1 cellular context compared by ENCODE assay signal in the genomic region with DNA sequence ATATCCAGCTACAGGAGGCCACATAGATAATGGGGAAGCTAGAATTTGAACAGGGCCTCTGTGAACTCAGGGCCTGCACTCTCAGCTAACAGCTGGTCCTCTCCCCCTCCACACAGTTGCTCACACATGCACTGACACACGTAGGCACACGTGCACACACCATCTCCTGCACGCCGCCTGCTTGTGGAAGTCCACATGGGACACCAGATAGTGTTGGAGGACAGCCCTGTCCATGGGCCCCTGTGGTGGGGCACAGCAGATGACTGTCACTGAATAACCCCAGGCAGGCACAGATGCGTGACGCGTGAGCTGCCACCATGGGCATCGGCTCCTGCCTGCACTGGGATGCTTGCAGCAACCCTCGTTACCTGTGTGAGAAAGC.
TF ChIP-seq lines count a peak whose summit lies in the region.

No MANE protein-coding gene starts in this region.

TF ChIP-seq in HepG2, 621 proteins besides CTCF, POLR2A, EP300 and RAD21 (continued from another document and continues in another):
- TF ChIP-seq, protein P1, sequence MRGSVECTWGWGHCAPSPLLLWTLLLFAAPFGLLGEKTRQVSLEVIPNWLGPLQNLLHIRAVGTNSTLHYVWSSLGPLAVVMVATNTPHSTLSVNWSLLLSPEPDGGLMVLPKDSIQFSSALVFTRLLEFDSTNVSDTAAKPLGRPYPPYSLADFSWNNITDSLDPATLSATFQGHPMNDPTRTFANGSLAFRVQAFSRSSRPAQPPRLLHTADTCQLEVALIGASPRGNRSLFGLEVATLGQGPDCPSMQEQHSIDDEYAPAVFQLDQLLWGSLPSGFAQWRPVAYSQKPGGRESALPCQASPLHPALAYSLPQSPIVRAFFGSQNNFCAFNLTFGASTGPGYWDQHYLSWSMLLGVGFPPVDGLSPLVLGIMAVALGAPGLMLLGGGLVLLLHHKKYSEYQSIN (CRISPR knock-in tag; IDR thresholded peaks at IDR 0.05; ENCODE audit: borderline replicate concordance), result no peak
- TF ChIP-seq, protein P2, sequence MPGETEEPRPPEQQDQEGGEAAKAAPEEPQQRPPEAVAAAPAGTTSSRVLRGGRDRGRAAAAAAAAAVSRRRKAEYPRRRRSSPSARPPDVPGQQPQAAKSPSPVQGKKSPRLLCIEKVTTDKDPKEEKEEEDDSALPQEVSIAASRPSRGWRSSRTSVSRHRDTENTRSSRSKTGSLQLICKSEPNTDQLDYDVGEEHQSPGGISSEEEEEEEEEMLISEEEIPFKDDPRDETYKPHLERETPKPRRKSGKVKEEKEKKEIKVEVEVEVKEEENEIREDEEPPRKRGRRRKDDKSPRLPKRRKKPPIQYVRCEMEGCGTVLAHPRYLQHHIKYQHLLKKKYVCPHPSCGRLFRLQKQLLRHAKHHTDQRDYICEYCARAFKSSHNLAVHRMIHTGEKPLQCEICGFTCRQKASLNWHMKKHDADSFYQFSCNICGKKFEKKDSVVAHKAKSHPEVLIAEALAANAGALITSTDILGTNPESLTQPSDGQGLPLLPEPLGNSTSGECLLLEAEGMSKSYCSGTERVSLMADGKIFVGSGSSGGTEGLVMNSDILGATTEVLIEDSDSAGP (CRISPR knock-in tag; IDR thresholded peaks at IDR 0.05; ENCODE audit: borderline replicate concordance), result peak; percentile 53; the same call in 1 of the 2 replicates
- TF ChIP-seq, protein P3, sequence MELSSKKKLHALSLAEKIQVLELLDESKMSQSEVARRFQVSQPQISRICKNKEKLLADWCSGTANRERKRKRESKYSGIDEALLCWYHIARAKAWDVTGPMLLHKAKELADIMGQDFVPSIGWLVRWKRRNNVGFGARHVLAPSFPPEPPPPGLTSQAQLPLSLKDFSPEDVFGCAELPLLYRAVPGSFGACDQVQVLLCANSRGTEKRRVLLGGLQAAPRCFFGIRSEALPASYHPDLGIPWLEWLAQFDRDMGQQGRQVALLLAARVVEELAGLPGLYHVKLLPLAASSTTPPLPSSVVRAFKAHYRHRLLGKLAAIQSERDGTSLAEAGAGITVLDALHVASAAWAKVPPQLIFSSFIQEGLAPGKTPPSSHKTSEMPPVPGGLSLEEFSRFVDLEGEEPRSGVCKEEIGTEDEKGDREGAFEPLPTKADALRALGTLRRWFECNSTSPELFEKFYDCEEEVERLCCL (CRISPR knock-in tag; IDR thresholded peaks at IDR 0.05; ENCODE audit: borderline replicate concordance), result no peak
- TF ChIP-seq YEATS4 (CRISPR knock-in tag; IDR thresholded peaks at IDR 0.05; ENCODE audit: borderline replicate concordance) (no peak), PAX8 (CRISPR knock-in tag; IDR thresholded peaks at IDR 0.05; ENCODE audit: borderline replicate concordance) (no peak), SP140L (CRISPR knock-in tag; IDR thresholded peaks at IDR 0.05; ENCODE audit: borderline replicate concordance) (no peak), MTA1 (CRISPR knock-in tag; IDR thresholded peaks at IDR 0.05; ENCODE audit: borderline replicate concordance) (no peak), NR1H2 (CRISPR knock-in tag; IDR thresholded peaks at IDR 0.05; ENCODE audit: borderline replicate concordance, low read depth) (no peak), ZFP36L1 (CRISPR knock-in tag; IDR thresholded peaks at IDR 0.05) (no peak), MXD3 (CRISPR knock-in tag; IDR thresholded peaks at IDR 0.05) (no peak), ZNF839 (CRISPR knock-in tag; IDR thresholded peaks at IDR 0.05; ENCODE audit: borderline replicate concordance) (0 out of 2 replicates have a peak, but pooled peaks have one; percentile 9), REST (IDR thresholded peaks at IDR 0.05; ENCODE audit: borderline replicate concordance in 1 of 2, low read depth in 1 of 2, low read length in 2 of 2) (no peak), SNAI1 (CRISPR knock-in tag; IDR thresholded peaks at IDR 0.05; ENCODE audit: borderline replicate concordance) (no peak), SSRP1 (CRISPR knock-in tag; IDR thresholded peaks at IDR 0.05) (no peak), SMC3 (IDR thresholded peaks at IDR 0.05; ENCODE audit: low read length) (no peak), ZNF572 (CRISPR knock-in tag; IDR thresholded peaks at IDR 0.05) (0 out of 2 replicates have a peak, but pooled peaks have one; percentile 17), ZNF33B (CRISPR knock-in tag; IDR thresholded peaks at IDR 0.05) (no peak), GRHL1 (CRISPR knock-in tag; conservative IDR thresholded peaks at IDR 0.05) (no peak), ZBTB3 (CRISPR knock-in tag; IDR thresholded peaks at IDR 0.05; ENCODE audit: borderline replicate concordance, low read depth) (no peak), JUN (CRISPR knock-in tag; IDR thresholded peaks at IDR 0.05) (no peak), SYNCRIP (IDR thresholded peaks at IDR 0.05; ENCODE audit: insufficient read depth, low read depth, low read length) (no peak), CEBPG (CRISPR knock-in tag; IDR thresholded peaks at IDR 0.05) (no peak), ZNF124 (CRISPR knock-in tag; IDR thresholded peaks at IDR 0.05) (no peak), ARNT2 (CRISPR knock-in tag; IDR thresholded peaks at IDR 0.05; ENCODE audit: low read depth) (0 out of 2 replicates have a peak, but pooled peaks have one; percentile 2), AGO2 (optimal IDR thresholded peaks at IDR 0.05; ENCODE audit: low read depth, low read length) (peak; percentile 63), ZNF337 (CRISPR knock-in tag; IDR thresholded peaks at IDR 0.05; ENCODE audit: borderline replicate concordance, low read depth) (no peak), HOXA3 (CRISPR knock-in tag; IDR thresholded peaks at IDR 0.05) (no peak), ZFP90 (CRISPR knock-in tag; IDR thresholded peaks at IDR 0.05; ENCODE audit: borderline replicate concordance) (no peak), ZNF598 (CRISPR knock-in tag; IDR thresholded peaks at IDR 0.05; ENCODE audit: borderline replicate concordance) (0 out of 2 replicates have a peak, but pooled peaks have one; percentile 57), ZFYVE20 (CRISPR knock-in tag; IDR thresholded peaks at IDR 0.05; ENCODE audit: borderline replicate concordance, low read depth) (no peak)
- TF ChIP-seq, protein P4, sequence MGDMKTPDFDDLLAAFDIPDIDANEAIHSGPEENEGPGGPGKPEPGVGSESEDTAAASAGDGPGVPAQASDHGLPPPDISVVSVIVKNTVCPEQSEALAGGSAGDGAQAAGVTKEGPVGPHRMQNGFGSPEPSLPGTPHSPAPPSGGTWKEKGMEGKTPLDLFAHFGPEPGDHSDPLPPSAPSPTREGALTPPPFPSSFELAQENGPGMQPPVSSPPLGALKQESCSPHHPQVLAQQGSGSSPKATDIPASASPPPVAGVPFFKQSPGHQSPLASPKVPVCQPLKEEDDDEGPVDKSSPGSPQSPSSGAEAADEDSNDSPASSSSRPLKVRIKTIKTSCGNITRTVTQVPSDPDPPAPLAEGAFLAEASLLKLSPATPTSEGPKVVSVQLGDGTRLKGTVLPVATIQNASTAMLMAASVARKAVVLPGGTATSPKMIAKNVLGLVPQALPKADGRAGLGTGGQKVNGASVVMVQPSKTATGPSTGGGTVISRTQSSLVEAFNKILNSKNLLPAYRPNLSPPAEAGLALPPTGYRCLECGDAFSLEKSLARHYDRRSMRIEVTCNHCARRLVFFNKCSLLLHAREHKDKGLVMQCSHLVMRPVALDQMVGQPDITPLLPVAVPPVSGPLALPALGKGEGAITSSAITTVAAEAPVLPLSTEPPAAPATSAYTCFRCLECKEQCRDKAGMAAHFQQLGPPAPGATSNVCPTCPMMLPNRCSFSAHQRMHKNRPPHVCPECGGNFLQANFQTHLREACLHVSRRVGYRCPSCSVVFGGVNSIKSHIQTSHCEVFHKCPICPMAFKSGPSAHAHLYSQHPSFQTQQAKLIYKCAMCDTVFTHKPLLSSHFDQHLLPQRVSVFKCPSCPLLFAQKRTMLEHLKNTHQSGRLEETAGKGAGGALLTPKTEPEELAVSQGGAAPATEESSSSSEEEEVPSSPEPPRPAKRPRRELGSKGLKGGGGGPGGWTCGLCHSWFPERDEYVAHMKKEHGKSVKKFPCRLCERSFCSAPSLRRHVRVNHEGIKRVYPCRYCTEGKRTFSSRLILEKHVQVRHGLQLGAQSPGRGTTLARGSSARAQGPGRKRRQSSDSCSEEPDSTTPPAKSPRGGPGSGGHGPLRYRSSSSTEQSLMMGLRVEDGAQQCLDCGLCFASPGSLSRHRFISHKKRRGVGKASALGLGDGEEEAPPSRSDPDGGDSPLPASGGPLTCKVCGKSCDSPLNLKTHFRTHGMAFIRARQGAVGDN (CRISPR knock-in tag; IDR thresholded peaks at IDR 0.05), result peak; percentile 70
- TF ChIP-seq, protein P5, sequence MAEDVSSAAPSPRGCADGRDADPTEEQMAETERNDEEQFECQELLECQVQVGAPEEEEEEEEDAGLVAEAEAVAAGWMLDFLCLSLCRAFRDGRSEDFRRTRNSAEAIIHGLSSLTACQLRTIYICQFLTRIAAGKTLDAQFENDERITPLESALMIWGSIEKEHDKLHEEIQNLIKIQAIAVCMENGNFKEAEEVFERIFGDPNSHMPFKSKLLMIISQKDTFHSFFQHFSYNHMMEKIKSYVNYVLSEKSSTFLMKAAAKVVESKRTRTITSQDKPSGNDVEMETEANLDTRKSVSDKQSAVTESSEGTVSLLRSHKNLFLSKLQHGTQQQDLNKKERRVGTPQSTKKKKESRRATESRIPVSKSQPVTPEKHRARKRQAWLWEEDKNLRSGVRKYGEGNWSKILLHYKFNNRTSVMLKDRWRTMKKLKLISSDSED (CRISPR knock-in tag; IDR thresholded peaks at IDR 0.05), result no peak
- TF ChIP-seq, protein P6, sequence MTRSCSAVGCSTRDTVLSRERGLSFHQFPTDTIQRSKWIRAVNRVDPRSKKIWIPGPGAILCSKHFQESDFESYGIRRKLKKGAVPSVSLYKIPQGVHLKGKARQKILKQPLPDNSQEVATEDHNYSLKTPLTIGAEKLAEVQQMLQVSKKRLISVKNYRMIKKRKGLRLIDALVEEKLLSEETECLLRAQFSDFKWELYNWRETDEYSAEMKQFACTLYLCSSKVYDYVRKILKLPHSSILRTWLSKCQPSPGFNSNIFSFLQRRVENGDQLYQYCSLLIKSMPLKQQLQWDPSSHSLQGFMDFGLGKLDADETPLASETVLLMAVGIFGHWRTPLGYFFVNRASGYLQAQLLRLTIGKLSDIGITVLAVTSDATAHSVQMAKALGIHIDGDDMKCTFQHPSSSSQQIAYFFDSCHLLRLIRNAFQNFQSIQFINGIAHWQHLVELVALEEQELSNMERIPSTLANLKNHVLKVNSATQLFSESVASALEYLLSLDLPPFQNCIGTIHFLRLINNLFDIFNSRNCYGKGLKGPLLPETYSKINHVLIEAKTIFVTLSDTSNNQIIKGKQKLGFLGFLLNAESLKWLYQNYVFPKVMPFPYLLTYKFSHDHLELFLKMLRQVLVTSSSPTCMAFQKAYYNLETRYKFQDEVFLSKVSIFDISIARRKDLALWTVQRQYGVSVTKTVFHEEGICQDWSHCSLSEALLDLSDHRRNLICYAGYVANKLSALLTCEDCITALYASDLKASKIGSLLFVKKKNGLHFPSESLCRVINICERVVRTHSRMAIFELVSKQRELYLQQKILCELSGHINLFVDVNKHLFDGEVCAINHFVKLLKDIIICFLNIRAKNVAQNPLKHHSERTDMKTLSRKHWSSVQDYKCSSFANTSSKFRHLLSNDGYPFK (CRISPR knock-in tag; IDR thresholded peaks at IDR 0.05; ENCODE audit: borderline replicate concordance), result no peak
